Comparison of ENCODE assay signal across 14 cellular contexts in genomic region chr16:81539009-81539820, GRCh38.
DNase-seq lines count a peak whose midpoint lies in the region; ATAC-seq, FAIRE-seq and TF ChIP-seq lines count a peak whose summit lies in the region.
"Had no signal": no experiment of that assay in that cellular context is flagged by ENCODE, and none has a peak within 500 bp of the region (broad histone marks: within the 10 kb centered on the region; RNA-seq: fewer than 3 reads in every experiment).

No MANE protein-coding gene starts in this region.

- no peak for FAIRE-seq in kidney (lab: Jason Lieb, UNC)

- ATAC-seq in sciatic nerve, result peak; percentile 26
- ATAC-seq: left ventricle myocardium superior had no signal

- H3K27me3 ChIP-seq in adipocyte (replicated peaks; ENCODE audit: control insufficient read depth, insufficient read depth, low read length), result no peaks in the 10 kb centered on the region

- H3K4me3 ChIP-seq in adipocyte (ENCODE audit: low read length) (peak overlapping the region; percentile 66), kidney (ENCODE audit: low read length in 2 of 2) (no peak overlapping the region)

- H3K9me3 ChIP-seq in adipocyte (ENCODE audit: control insufficient read depth, low read length) (no peaks in the 10 kb centered on the region), kidney (ENCODE audit: control insufficient read depth in 1 of 2, low read length in 2 of 2) (no peaks in the 10 kb centered on the region)

- no peak for TF ChIP-seq CTCF in kidney (IDR thresholded peaks at IDR 0.05; ENCODE audit: borderline replicate concordance, extremely low read depth, insufficient read depth)

- DNase-seq in GM03348 (ENCODE audit: low spot score), result peak; percentile 35
- peak; percentile 32 for DNase-seq in adipocyte (ENCODE audit: low read depth)
- DNase-seq in kidney, result peak; percentile 38
- no peak for DNase-seq in sciatic nerve (ENCODE audit: low spot score)
- no peak for DNase-seq in NCI-H2196 (lab: John Stamatoyannopoulos, UW; ENCODE audit: unreplicated experiment)
- DNase-seq in activated CD4-positive, alpha-beta T cell treated with anti-CD3 and anti-CD28 coated beads, Interleukin-2, amount 50 U/mL, for 48 hours, result no peak
- no peak for DNase-seq in activated effector memory CD4-positive, alpha-beta T cell treated with anti-CD3 and anti-CD28 coated beads, Interleukin-2, amount 50 U/mL, for 16 hours
- no peak for DNase-seq in UCSD-AML1 (lab: John Stamatoyannopoulos, UW; ENCODE audit: unreplicated experiment)
- DNase-seq: C1 segment of cervical spinal cord; left ventricle myocardium superior; NCI-H1417; NCI-H524 treated with DMSO at 0.1 percent for 48 hours; stimulated activated CD4-positive, alpha-beta T cell treated with anti-CD3 and anti-CD28 coated beads, Interleukin-4, amount 100 ng/mL, for 24 hours; stimulated activated naive CD4-positive, alpha-beta T cell had no signal

- H3K9ac ChIP-seq in adipocyte (ENCODE audit: low read length) (peak overlapping the region; percentile 56), kidney (ENCODE audit: low read length in 2 of 2) (no peak overlapping the region)

- H3K36me3 ChIP-seq in adipocyte (ENCODE audit: control insufficient read depth, insufficient read depth, low read length, severe bottlenecking), result no peaks in the 10 kb centered on the region
- H3K36me3 ChIP-seq in kidney (ENCODE audit: control insufficient read depth in 1 of 2, insufficient read depth in 2 of 2, low read length in 2 of 2), result no peaks in the 10 kb centered on the region

- H3K4me1 ChIP-seq in adipocyte (ENCODE audit: control insufficient read depth, insufficient read depth, low read length) (peaks cover 33% of the 10 kb centered on the region), kidney (ENCODE audit: control insufficient read depth in 1 of 2, insufficient read depth in 1 of 2, low read depth in 1 of 2, low read length in 2 of 2) (peaks cover 32 to 39% of the 10 kb centered on the region in 2 donors)

- intact Hi-C loops in kidney (cut with DNase I), result no loop called here
- intact Hi-C loops in sciatic nerve (cut with DNase I), result no loop called here

- H3K27ac ChIP-seq in kidney (ENCODE audit: low read depth in 2 of 2, low read length in 2 of 2), result peak overlapping the region in 1 of 2 donors; percentile 3

Comparison
In these comparisons a context has a peak if more than half of its experiments do, and no peak if none do; other contexts are left out.
1. DNase-seq: peak in GM03348 (single experiment), adipocyte (single experiment) and kidney (single experiment); none in sciatic nerve (single experiment), NCI-H2196 (single experiment), activated CD4-positive, alpha-beta T cell treated with anti-CD3 and anti-CD28 coated beads, Interleukin-2, amount 50 U/mL, for 48 hours (0 of 2), activated effector memory CD4-positive, alpha-beta T cell treated with anti-CD3 and anti-CD28 coated beads, Interleukin-2, amount 50 U/mL, for 16 hours (single experiment) and UCSD-AML1 (single experiment).